ENCODE assay signal across 12 cellular contexts in genomic region chr10:22710139-22710745, GRCh38. TPM values are rescaled to one million over a fixed set of nuclear protein-coding genes. Genes with fewer than 3 reads are reported as not detected.
DNase-seq lines count a peak whose midpoint lies in the region; ATAC-seq and TF ChIP-seq lines count a peak whose summit lies in the region.
"Had no signal": no experiment of that assay in that cellular context is flagged by ENCODE, and none has a peak within 500 bp of the region (broad histone marks: within the 10 kb centered on the region; RNA-seq: fewer than 3 reads in every experiment).

No MANE protein-coding gene starts in this region.

- H3K9me3 Mint-ChIP-seq in T-helper 2 cell treated with Interferon-gamma antibody and Interleukin-4, amounts not matched to agents 5 μg/mL and 100 μg/mL, for 36 hours, result no peaks in the 10 kb centered on the region
- peaks cover 0 to 13% of the 10 kb centered on the region in 2 donors for H3K9me3 Mint-ChIP-seq in activated naive CD4-positive, alpha-beta T cell treated with anti-CD3 and anti-CD28 coated beads, Interleukin-2, amount 50 U/mL, for 72 hours
- no peaks in the 10 kb centered on the region for H3K9me3 Mint-ChIP-seq in natural killer cell treated with Interleukin-12 subunit alpha and Interleukin-12 subunit beta and Interleukin-15 and Interleukin-18, amount 100 ng/mL, for 72 hours

- no peak overlapping the region for H3K4me3 ChIP-seq in foreskin fibroblast (ENCODE audit: low read depth in 1 of 2, low read length in 2 of 2)
- H3K4me3 ChIP-seq: A549, esophagus squamous epithelium had no signal

- H3K27ac Mint-ChIP-seq in T-helper 2 cell treated with Interferon-gamma antibody and Interleukin-4, amounts not matched to agents 5 μg/mL and 100 μg/mL, for 36 hours, result peak overlapping the region; percentile 63
- peak overlapping the region; percentile 89 to 90 for H3K27ac Mint-ChIP-seq in activated naive CD4-positive, alpha-beta T cell treated with anti-CD3 and anti-CD28 coated beads, Interleukin-2, amount 50 U/mL, for 72 hours
- H3K27ac Mint-ChIP-seq in natural killer cell treated with Interleukin-12 subunit alpha and Interleukin-12 subunit beta and Interleukin-15 and Interleukin-18, amount 100 ng/mL, for 72 hours, result peak overlapping the region; percentile 80 to 93

- no peak for DNase-seq in T-helper 2 cell treated with Interferon-gamma antibody and Interleukin-4, amounts not matched to agents 5 μg/mL and 100 μg/mL, for 36 hours (ENCODE audit: low spot score)
- DNase-seq in T-helper 2 cell (no peak), foreskin fibroblast (no peak)
- DNase-seq in activated naive CD4-positive, alpha-beta T cell treated with anti-CD3 and anti-CD28 coated beads, Interleukin-2, amount 50 U/mL, for 72 hours (ENCODE audit: low spot score in 2 of 2), result no peak
- DNase-seq in natural killer cell treated with Interleukin-12 subunit alpha and Interleukin-12 subunit beta and Interleukin-15 and Interleukin-18, amount 100 ng/mL, for 72 hours (ENCODE audit: low spot score), result no peak
- no peak for DNase-seq in activated effector memory CD4-positive, alpha-beta T cell treated with Interleukin-2 at 50 U/mL for 16 hours
- DNase-seq: amniotic stem cell, esophagus squamous epithelium, left colon had no signal

- H3K4me3 Mint-ChIP-seq in T-helper 2 cell treated with Interferon-gamma antibody and Interleukin-4, amounts not matched to agents 5 μg/mL and 100 μg/mL, for 36 hours, result no peak overlapping the region
- H3K4me3 Mint-ChIP-seq in natural killer cell treated with Interleukin-12 subunit alpha and Interleukin-12 subunit beta and Interleukin-15 and Interleukin-18, amount 100 ng/mL, for 72 hours, result peak overlapping the region; percentile 89

- peak; percentile 22 for ATAC-seq in GM21825 (IDR thresholded peaks at IDR 0.05; ENCODE audit: unreplicated experiment)
- ATAC-seq in activated naive CD4-positive, alpha-beta T cell treated with anti-CD3 and anti-CD28 coated beads, Interleukin-2, amount 50 U/mL, for 72 hours, result no peak
- no peak for ATAC-seq in natural killer cell treated with Interleukin-12 subunit alpha and Interleukin-12 subunit beta and Interleukin-15 and Interleukin-18, amount 100 ng/mL, for 72 hours
- ATAC-seq in GM21381 (IDR thresholded peaks at IDR 0.05; ENCODE audit: unreplicated experiment), result no peak
- ATAC-seq: A549, left colon had no signal

- H3K27me3 Mint-ChIP-seq in T-helper 2 cell treated with Interferon-gamma antibody and Interleukin-4, amounts not matched to agents 5 μg/mL and 100 μg/mL, for 36 hours (ENCODE audit: low read depth), result no peaks in the 10 kb centered on the region
- no peaks in the 10 kb centered on the region for H3K27me3 Mint-ChIP-seq in natural killer cell treated with Interleukin-12 subunit alpha and Interleukin-12 subunit beta and Interleukin-15 and Interleukin-18, amount 100 ng/mL, for 72 hours

- no peak for TF ChIP-seq CTCF in foreskin fibroblast (IDR thresholded peaks at IDR 0.05; ENCODE audit: low read depth, low read length)

- H3K4me1 Mint-ChIP-seq in T-helper 2 cell treated with Interferon-gamma antibody and Interleukin-4, amounts not matched to agents 5 μg/mL and 100 μg/mL, for 36 hours (ENCODE audit: low read depth), result peaks cover 58% of the 10 kb centered on the region
- peaks cover 57 to 75% of the 10 kb centered on the region in 2 donors for H3K4me1 Mint-ChIP-seq in natural killer cell treated with Interleukin-12 subunit alpha and Interleukin-12 subunit beta and Interleukin-15 and Interleukin-18, amount 100 ng/mL, for 72 hours (ENCODE audit: low read depth in 2 of 2)

- peaks cover 34% of the 10 kb centered on the region for H3K36me3 Mint-ChIP-seq in T-helper 2 cell treated with Interferon-gamma antibody and Interleukin-4, amounts not matched to agents 5 μg/mL and 100 μg/mL, for 36 hours (ENCODE audit: low read depth)
- peaks cover 9 to 42% of the 10 kb centered on the region in 2 donors for H3K36me3 Mint-ChIP-seq in activated naive CD4-positive, alpha-beta T cell treated with anti-CD3 and anti-CD28 coated beads, Interleukin-2, amount 50 U/mL, for 72 hours
- peaks cover 9% of the 10 kb centered on the region for H3K36me3 Mint-ChIP-seq in natural killer cell treated with Interleukin-12 subunit alpha and Interleukin-12 subunit beta and Interleukin-15 and Interleukin-18, amount 100 ng/mL, for 72 hours

RNA-seq across cellular contexts. Expression of gene PIP4K2A, which starts 4.1 kb away (rescaled TPM):
- 100 to 1,000 TPM in 1 of 2 donors, 10 to 100 TPM in 1; 87.7 to 137 TPM for total RNA-seq in activated naive CD4-positive, alpha-beta T cell treated with anti-CD3 and anti-CD28 coated beads, Interleukin-2, amount 50 U/mL, for 72 hours
- 100 to 1,000 TPM; 149 to 152 TPM for total RNA-seq in natural killer cell treated with Interleukin-12 subunit alpha and Interleukin-12 subunit beta and Interleukin-15 and Interleukin-18, amount 100 ng/mL, for 72 hours
